33 cellular contexts compared by ENCODE assay signal in genomic region chr20:17759449-17759848, GRCh38. TPM values are rescaled to one million over a fixed set of nuclear protein-coding genes. Genes with fewer than 3 reads are reported as not detected.
DNase-seq lines count a peak whose midpoint lies in the region; ATAC-seq, FAIRE-seq and TF ChIP-seq lines count a peak whose summit lies in the region.
"Had no signal": no experiment of that assay in that cellular context is flagged by ENCODE, and none has a peak within 500 bp of the region (broad histone marks: within the 10 kb centered on the region; RNA-seq: fewer than 3 reads in every experiment).

No MANE protein-coding gene starts in this region.

- no peak for TF ChIP-seq POLR2A in suprapubic skin (IDR thresholded peaks at IDR 0.05)

- intact Hi-C loops in Right ventricle myocardium superior (cut with DNase I), result no loop called here
- intact Hi-C loops in left ventricle myocardium inferior (cut with micrococcal nuclease), result no loop called here
- intact Hi-C loops in ascending aorta (cut with DNase I), result no loop called here

- no peaks in the 10 kb centered on the region for H3K27me3 ChIP-seq in left ventricle myocardium inferior (ENCODE audit: low read depth)
- no peaks in the 10 kb centered on the region for H3K27me3 ChIP-seq in suprapubic skin
- H3K27me3 ChIP-seq in ascending aorta, result no peaks in the 10 kb centered on the region
- H3K27me3 ChIP-seq: adrenal gland, esophagus squamous epithelium, upper lobe of left lung had no signal

- H3K4me1 ChIP-seq in left ventricle myocardium inferior, result no peaks in the 10 kb centered on the region
- H3K4me1 ChIP-seq in suprapubic skin, result no peaks in the 10 kb centered on the region
- no peaks in the 10 kb centered on the region for H3K4me1 ChIP-seq in ascending aorta
- H3K4me1 ChIP-seq: A549, adrenal gland, esophagus squamous epithelium, prostate gland had no signal

- H3K27ac ChIP-seq in left ventricle myocardium inferior (replicated peaks) (no peak overlapping the region), suprapubic skin (peak overlapping the region; percentile 40), ascending aorta (no peak overlapping the region)
- H3K27ac ChIP-seq: A549, adrenal gland, esophagus squamous epithelium, KMS-11, prostate gland, skin epidermis, upper lobe of left lung, VCaP had no signal

- peak; percentile 78 for ATAC-seq in Right ventricle myocardium superior (ENCODE audit: poor library complexity)
- no peak for ATAC-seq in HG03460 (IDR thresholded peaks at IDR 0.05; ENCODE audit: unreplicated experiment)
- ATAC-seq: A549 had no signal

- H3K4me3 ChIP-seq in left ventricle myocardium inferior (no peak overlapping the region), suprapubic skin (no peak overlapping the region), ascending aorta (no peak overlapping the region)
- H3K4me3 ChIP-seq: A549, adrenal gland, esophagus squamous epithelium, prostate gland, skin epidermis, upper lobe of left lung had no signal

- H3K9me3 ChIP-seq in left ventricle myocardium inferior (replicated peaks), result peaks cover 22% of the 10 kb centered on the region
- peaks cover 11% of the 10 kb centered on the region for H3K9me3 ChIP-seq in suprapubic skin
- H3K9me3 ChIP-seq in ascending aorta, result peaks cover 12 to 13% of the 10 kb centered on the region in 2 donors
- H3K9me3 ChIP-seq: adrenal gland, prostate gland, SK-N-SH had no signal

- TF ChIP-seq EP300 in suprapubic skin (IDR thresholded peaks at IDR 0.05), result no peak

- FAIRE-seq in endometrium (lab: Jason Lieb, UNC), result peak; percentile 91
- FAIRE-seq: A549, colon, GM18507, HTR-8/SVneo had no signal

- H3K36me3 ChIP-seq in left ventricle myocardium inferior (no peaks in the 10 kb centered on the region), suprapubic skin (no peaks in the 10 kb centered on the region), ascending aorta (no peaks in the 10 kb centered on the region)
- H3K36me3 ChIP-seq: adrenal gland, esophagus squamous epithelium, prostate gland, upper lobe of left lung had no signal

- WGBS in suprapubic skin, result 73% methylated on average over 1 of the region's 1 CpG

- DNase-seq in Right ventricle myocardium superior (no peak), left ventricle myocardium inferior (no peak), NCI-H345 treated with DMSO at 0.1 percent for 48 hours (lab: John Stamatoyannopoulos, UW; ENCODE audit: unreplicated experiment) (peak; percentile 96), suprapubic skin (ENCODE audit: low spot score in 2 of 2) (no peak), hepatic stellate cell (ENCODE audit: low spot score) (no peak), ascending aorta (ENCODE audit: low spot score in 2 of 2) (no peak)
- DNase-seq: activated CD4-positive, alpha-beta T cell treated with anti-CD3 and anti-CD28 coated beads for 48 hours; activated T-cell treated with anti-CD3 and anti-CD28 coated beads, Interleukin-2, amount 50 U/mL, for 24 hours; adrenal gland; CD8-positive, alpha-beta memory T cell; DMS79 treated with DMSO at 0.1 percent for 48 hours; effector memory CD4-positive, alpha-beta T cell; esophagus squamous epithelium; glutamatergic neuron; mammary epithelial cell; NCI-H2029; NCI-H510A treated with DMSO at 0.1 percent for 48 hours; SK-N-SH; stimulated activated CD4-positive, alpha-beta T cell treated with anti-CD3 and anti-CD28 coated beads, Interleukin-1b, Interleukin-23, amount 100 ng/mL, for 48 hours; upper lobe of left lung had no signal

- no peak for TF ChIP-seq CTCF in left ventricle myocardium inferior (IDR thresholded peaks at IDR 0.05; ENCODE audit: borderline replicate concordance)
- TF ChIP-seq CTCF in suprapubic skin (IDR thresholded peaks at IDR 0.05), result no peak
- no peak for TF ChIP-seq CTCF in ascending aorta (IDR thresholded peaks at IDR 0.05)

RNA-seq across cellular contexts. Expression of gene BANF2, which starts 59.7 kb away (rescaled TPM):
- total RNA-seq in Right ventricle myocardium superior (not detected), left ventricle myocardium inferior (not detected), suprapubic skin (not detected), ascending aorta (not detected)
- total RNA-seq: activated CD8-positive, alpha-beta memory T cell treated with anti-CD3 and anti-CD28 coated beads for 36 hours; adrenal gland; CD8-positive, alpha-beta memory T cell; esophagus squamous epithelium; H4; mammary epithelial cell; T-helper 2 cell treated with Interferon-gamma antibody and Interleukin-4, amounts not matched to agents 100 ng/mL and 5 ng/mL, for 36 hours; upper lobe of left lung had no signal
